Comparison of ENCODE assay signal across 10 cellular contexts in the genomic region with DNA sequence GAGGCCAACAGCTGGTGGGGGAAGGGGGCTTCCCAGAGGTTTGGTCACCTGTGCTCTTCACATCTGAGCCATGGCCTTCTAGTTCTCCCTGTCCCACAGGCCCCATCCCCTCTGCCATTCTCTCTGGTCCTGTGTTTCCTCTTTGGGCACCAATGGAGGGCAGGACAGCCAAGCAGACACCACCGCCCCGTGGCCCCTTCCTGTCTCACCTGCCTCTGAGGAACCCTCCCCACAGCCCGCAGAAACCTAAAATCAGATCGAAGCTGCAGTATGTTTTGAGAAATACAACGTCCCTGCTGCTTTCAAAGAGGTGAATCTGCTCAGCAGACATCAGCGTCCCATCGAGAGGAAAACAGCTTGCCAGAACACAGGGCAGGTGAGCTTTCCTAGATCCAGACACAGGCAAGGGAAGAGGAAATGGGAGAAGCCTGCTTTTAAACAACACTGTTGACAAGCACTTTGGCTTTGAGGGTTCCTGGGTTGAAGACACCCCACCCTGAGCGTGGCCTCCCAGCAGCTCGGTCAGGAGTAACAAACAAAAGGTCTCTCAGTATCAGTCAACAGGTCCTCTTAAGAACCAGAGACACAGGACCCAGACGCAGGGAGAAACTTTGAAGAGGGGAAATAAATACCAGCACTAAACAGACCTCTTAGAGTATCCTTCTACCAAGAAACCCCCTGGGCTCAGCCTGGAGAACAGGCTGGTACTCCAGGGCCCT. TPM values are rescaled to one million over a fixed set of nuclear protein-coding genes. Genes with fewer than 3 reads are reported as not detected.
DNase-seq lines count a peak whose midpoint lies in the region; ATAC-seq and TF ChIP-seq lines count a peak whose summit lies in the region.
"Had no signal": no experiment of that assay in that cellular context is flagged by ENCODE, and none has a peak within 500 bp of the region (broad histone marks: within the 10 kb centered on the region; RNA-seq: fewer than 3 reads in every experiment).

No MANE protein-coding gene starts in this region.

- H3K9ac ChIP-seq in SK-N-MC (ENCODE audit: insufficient read length) (no peak overlapping the region), neural progenitor cell (no peak overlapping the region)

- H3K27ac Mint-ChIP-seq in activated naive CD8-positive, alpha-beta T cell treated with anti-CD3 and anti-CD28 coated beads, Interleukin-2, amount 50 U/mL, for 24 hours = peak overlapping the region; percentile 76
- H3K27ac Mint-ChIP-seq in neural progenitor cell = no peak overlapping the region

- H3K36me3 ChIP-seq in DOHH2 (ENCODE audit: control insufficient read depth, low read length) = peaks cover 37% of the 10 kb centered on the region
- H3K36me3 ChIP-seq in SK-N-MC (ENCODE audit: insufficient read depth, low read length) = peaks cover 28% of the 10 kb centered on the region
- H3K36me3 ChIP-seq in neural progenitor cell = no peaks in the 10 kb centered on the region

- H3K4me2 ChIP-seq in DOHH2 (ENCODE audit: low read length) = peak overlapping the region; percentile 68
- peak overlapping the region; percentile 97 for H3K4me2 ChIP-seq in neural progenitor cell

- H3K9me3 ChIP-seq in DOHH2 (ENCODE audit: control insufficient read depth, insufficient read depth, low read length) (no peaks in the 10 kb centered on the region), SK-N-MC (ENCODE audit: low read depth, low read length) (no peaks in the 10 kb centered on the region), neural progenitor cell (ENCODE audit: low read depth) (no peaks in the 10 kb centered on the region)
- H3K9me3 ChIP-seq: tibial artery had no signal

- H3K4me3 ChIP-seq in DOHH2 (ENCODE audit: low read length) (no peak overlapping the region), SK-N-MC (peak overlapping the region; percentile 99), neural progenitor cell (no peak overlapping the region)

- H3K9me2 ChIP-seq in DOHH2 (replicated peaks; ENCODE audit: control insufficient read depth, low read length) = no peaks in the 10 kb centered on the region

- H4K20me1 ChIP-seq in DOHH2 (ENCODE audit: control insufficient read depth, insufficient read depth, low read depth, low read length) = peaks cover 24% of the 10 kb centered on the region
- H4K20me1 ChIP-seq in neural progenitor cell (ENCODE audit: low read depth) = peaks cover 78% of the 10 kb centered on the region

- H3K27ac ChIP-seq in DOHH2 (ENCODE audit: low read depth, low read length) (no peak overlapping the region), SK-N-MC (no peak overlapping the region), neural progenitor cell (no peak overlapping the region)
- H3K27ac ChIP-seq: tibial artery had no signal

- H3F3A ChIP-seq in DOHH2 (ENCODE audit: control insufficient read depth, insufficient read depth) (no peaks in the 10 kb centered on the region), neural progenitor cell (ENCODE audit: low read depth) (peaks cover 8% of the 10 kb centered on the region)

- H3K27me3 ChIP-seq in DOHH2 (ENCODE audit: control insufficient read depth, low read length) = peaks cover 24% of the 10 kb centered on the region
- peaks cover 26% of the 10 kb centered on the region for H3K27me3 ChIP-seq in neural progenitor cell
- H3K27me3 ChIP-seq: tibial artery had no signal

- peaks cover 41% of the 10 kb centered on the region for H3K4me1 Mint-ChIP-seq in activated naive CD8-positive, alpha-beta T cell treated with anti-CD3 and anti-CD28 coated beads, Interleukin-2, amount 50 U/mL, for 24 hours
- H3K4me1 Mint-ChIP-seq in neural progenitor cell = peaks cover 35% of the 10 kb centered on the region

- H3K36me3 Mint-ChIP-seq in activated naive CD8-positive, alpha-beta T cell treated with anti-CD3 and anti-CD28 coated beads, Interleukin-2, amount 50 U/mL, for 24 hours (ENCODE audit: low read depth) = peaks cover 4% of the 10 kb centered on the region
- H3K36me3 Mint-ChIP-seq in neural progenitor cell = peaks cover 8% of the 10 kb centered on the region

- no peak for ATAC-seq in activated naive CD8-positive, alpha-beta T cell treated with anti-CD3 and anti-CD28 coated beads, Interleukin-2, amount 50 U/mL, for 24 hours
- no peak for ATAC-seq in GM21390 (IDR thresholded peaks at IDR 0.05; ENCODE audit: unreplicated experiment)

- H3K79me2 ChIP-seq in DOHH2 (ENCODE audit: control insufficient read depth, low read length) (peaks cover 48% of the 10 kb centered on the region), neural progenitor cell (ENCODE audit: low read depth) (peaks cover 44% of the 10 kb centered on the region)

- H3K4me1 ChIP-seq in DOHH2 (ENCODE audit: control insufficient read depth, low read length) = peaks cover 23% of the 10 kb centered on the region
- peaks cover 28% of the 10 kb centered on the region for H3K4me1 ChIP-seq in neural progenitor cell

- H2AFZ ChIP-seq in neural progenitor cell (replicated peaks) = no peak overlapping the region

- no peaks in the 10 kb centered on the region for H3K9me3 Mint-ChIP-seq in activated naive CD8-positive, alpha-beta T cell treated with anti-CD3 and anti-CD28 coated beads, Interleukin-2, amount 50 U/mL, for 24 hours
- no peaks in the 10 kb centered on the region for H3K9me3 Mint-ChIP-seq in neural progenitor cell

- H3K4me3 Mint-ChIP-seq in activated naive CD8-positive, alpha-beta T cell treated with anti-CD3 and anti-CD28 coated beads, Interleukin-2, amount 50 U/mL, for 24 hours = peak overlapping the region; percentile 83
- peak overlapping the region; percentile 96 for H3K4me3 Mint-ChIP-seq in neural progenitor cell

- DNase-seq in SK-N-MC (ENCODE audit: low read depth, low spot score) (no peak), neural progenitor cell (ENCODE audit: low spot score) (no peak), AML-193 (lab: John Stamatoyannopoulos, UW) (no peak), NCI-H1694 treated with DMSO at 0.1 percent for 48 hours (lab: John Stamatoyannopoulos, UW) (no peak), NCI-H2171 treated with DMSO at 0.1 percent for 48 hours (lab: John Stamatoyannopoulos, UW) (no peak)
- DNase-seq in activated naive CD8-positive, alpha-beta T cell treated with anti-CD3 and anti-CD28 coated beads, Interleukin-2, amount 50 U/mL, for 24 hours = no peak
- DNase-seq: NK-92 treated with Interleukin-12 subunit alpha and Interleukin-12 subunit beta, amount 100 ng/mL, for 24 hours; tibial artery had no signal

- peaks cover 4% of the 10 kb centered on the region for H3K27me3 Mint-ChIP-seq in activated naive CD8-positive, alpha-beta T cell treated with anti-CD3 and anti-CD28 coated beads, Interleukin-2, amount 50 U/mL, for 24 hours
- peaks cover 9% of the 10 kb centered on the region for H3K27me3 Mint-ChIP-seq in neural progenitor cell (ENCODE audit: insufficient read depth, low read depth)

- TF ChIP-seq CTCF in DOHH2 (IDR thresholded peaks at IDR 0.05; ENCODE audit: low read depth, low read length, poor library complexity, severe bottlenecking) = no peak
- TF ChIP-seq CTCF in neural progenitor cell (IDR thresholded peaks at IDR 0.05) = no peak

RNA-seq across cellular contexts. Expression of a gene that starts 2.3 kb away (rescaled TPM):
- total RNA-seq in neural progenitor cell (ENCODE audit: low replicate concordance) = 30.6 and 53.9 TPM in 2 replicates

RNA-seq across cellular contexts. Expression of a gene that starts 6.0 kb away (rescaled TPM):
- total RNA-seq in neural progenitor cell (ENCODE audit: low replicate concordance) = 6.4 and 28.2 TPM in 2 replicates

RNA-seq across cellular contexts. Expression of a gene that starts 32.1 kb away (rescaled TPM):
- total RNA-seq in neural progenitor cell (ENCODE audit: low replicate concordance) = 0.65 TPM in 1 of 2 replicates, not detected in the other

RNA-seq across cellular contexts. Expression of a gene that starts 48.0 kb away (rescaled TPM):
- total RNA-seq in neural progenitor cell (ENCODE audit: low replicate concordance) = 0.54 and 2.0 TPM in 2 replicates
